In genomic region chr12:124410354-124411175, GRCh38 we compare ENCODE assay signal across 10 cellular contexts.
A peak's percentile ranks its signal among the peaks of the same experiment; 100 is the strongest.
DNase-seq lines count a peak whose midpoint lies in the region; ATAC-seq and TF ChIP-seq lines count a peak whose summit lies in the region.
"Had no signal": no experiment of that assay in that cellular context is flagged by ENCODE, and none has a peak within 500 bp of the region (broad histone marks: within the 10 kb centered on the region; RNA-seq: fewer than 3 reads in every experiment).

No MANE protein-coding gene starts in this region.

- TF ChIP-seq CTCF in mucosa of descending colon (IDR thresholded peaks at IDR 0.05) = no peak
- TF ChIP-seq CTCF in natural killer cell (IDR thresholded peaks at IDR 0.05) = no peak

- no peaks in the 10 kb centered on the region for H3K9me3 Mint-ChIP-seq in natural killer cell

- DNase-seq in DMS53 (lab: John Stamatoyannopoulos, UW) = peak; percentile 77
- DNase-seq in DMS53 treated with DMSO at 0.1 percent for 48 hours (lab: John Stamatoyannopoulos, UW; ENCODE audit: unreplicated experiment) = no peak
- no peak for DNase-seq in adipocyte (ENCODE audit: low read depth)
- DNase-seq in islet precursor cell = peak; percentile 66
- DNase-seq in NCI-H774 (lab: John Stamatoyannopoulos, UW) = no peak
- DNase-seq in mucosa of descending colon = no peak
- no peak for DNase-seq in natural killer cell
- DNase-seq: activated CD4-positive, alpha-beta T cell treated with anti-CD3 and anti-CD28 coated beads, Interleukin-2, amount 50 U/mL, for 4 hours had no signal

- H3K4me1 ChIP-seq in adipocyte (ENCODE audit: control insufficient read depth, insufficient read depth, low read length) = peaks cover 33% of the 10 kb centered on the region
- H3K4me1 ChIP-seq in mucosa of descending colon (ENCODE audit: low read depth) = peaks cover 25% of the 10 kb centered on the region

- H3K36me3 ChIP-seq in adipocyte (ENCODE audit: control insufficient read depth, insufficient read depth, low read length, severe bottlenecking) (peaks cover 18% of the 10 kb centered on the region), mucosa of descending colon (ENCODE audit: low read depth) (no peaks in the 10 kb centered on the region)

- H3K27ac ChIP-seq in temporal lobe (ENCODE audit: low read depth, low read length) = peak overlapping the region; percentile 87

- H3K9ac ChIP-seq in adipocyte (ENCODE audit: low read length) = peak overlapping the region; percentile 75

- no peaks in the 10 kb centered on the region for H3K27me3 Mint-ChIP-seq in natural killer cell (ENCODE audit: low read depth in 2 of 2)

- H3K36me3 Mint-ChIP-seq in natural killer cell = no peaks in the 10 kb centered on the region

- intact Hi-C loops in mucosa of descending colon (cut with DNase I, micrococcal nuclease) = no loop called here
- intact Hi-C loops in natural killer cell (cut with micrococcal nuclease) = no loop called here

- H3K4me3 Mint-ChIP-seq in natural killer cell = no peak overlapping the region

- H3K9me3 ChIP-seq in adipocyte (ENCODE audit: control insufficient read depth, low read length) (no peaks in the 10 kb centered on the region), mucosa of descending colon (no peaks in the 10 kb centered on the region)

- H3K4me3 ChIP-seq in adipocyte (ENCODE audit: low read length) (no peak overlapping the region), mucosa of descending colon (no peak overlapping the region)
- H3K4me3 ChIP-seq: GM12878 had no signal

- peaks cover 11 to 44% of the 10 kb centered on the region in 2 donors for H3K4me1 Mint-ChIP-seq in natural killer cell

- ATAC-seq in mucosa of descending colon (no peak), natural killer cell (no peak)
- ATAC-seq: GM12878 had no signal

- no peaks in the 10 kb centered on the region for H3K27me3 ChIP-seq in adipocyte (replicated peaks; ENCODE audit: control insufficient read depth, insufficient read depth, low read length)

- H3K27ac Mint-ChIP-seq in natural killer cell = peak overlapping the region in 1 of 2 donors; percentile 39

Comparison
In these comparisons a context has a peak if more than half of its experiments do, and no peak if none do; other contexts are left out.
1. DNase-seq: peak in DMS53 (single experiment) and islet precursor cell (single experiment); none in DMS53 treated with DMSO at 0.1 percent for 48 hours (single experiment), adipocyte (single experiment), NCI-H774 (single experiment), mucosa of descending colon (0 of 3) and natural killer cell (single experiment).